Comparison of ENCODE assay signal across 11 cellular contexts in genomic region chr3:106825962-106826605, GRCh38.
DNase-seq lines count a peak whose midpoint lies in the region; ATAC-seq lines count a peak whose summit lies in the region.
"Had no signal": no experiment of that assay in that cellular context is flagged by ENCODE, and none has a peak within 500 bp of the region (broad histone marks: within the 10 kb centered on the region; RNA-seq: fewer than 3 reads in every experiment).

No MANE protein-coding gene starts in this region.

- no peak for ATAC-seq in GM18861 (IDR thresholded peaks at IDR 0.05; ENCODE audit: unreplicated experiment)
- ATAC-seq: activated CD4-positive, CD25-positive, alpha-beta regulatory T cell treated with anti-CD3 and anti-CD28 coated beads, Interleukin-2, amount 50 U/mL, for 24 hours had no signal

- peak; percentile 57 for DNase-seq in ELF-1 (ENCODE audit: low read depth, low spot score)
- DNase-seq in RPMI7951 (ENCODE audit: low read depth): peak; percentile 68
- DNase-seq in globus pallidus (ENCODE audit: low spot score): peak; percentile 30
- peak; percentile 67 for DNase-seq in pons (ENCODE audit: low spot score)
- DNase-seq in AML-193 (lab: John Stamatoyannopoulos, UW): no peak
- no peak for DNase-seq in SIG-M5 (lab: John Stamatoyannopoulos, UW)
- DNase-seq in NCI-H1417 (lab: John Stamatoyannopoulos, UW): no peak
- DNase-seq: activated naive CD4-positive, alpha-beta T cell treated with anti-CD3 and anti-CD28 coated beads, Interleukin-2, amount 50 U/mL, for 16 hours; stimulated activated CD8-positive, alpha-beta memory T cell treated with anti-CD3 and anti-CD28 coated beads, Interleukin-4, amount 100 ng/mL, for 48 hours had no signal

Comparison
In these comparisons a context has a peak if more than half of its experiments do, and no peak if none do; other contexts are left out.
1. DNase-seq: peak in ELF-1 (single experiment), RPMI7951 (single experiment), globus pallidus (single experiment) and pons (single experiment); none in AML-193 (0 of 2), SIG-M5 (single experiment) and NCI-H1417 (0 of 3).